Comparison of ENCODE assay signal across 27 cellular contexts in genomic region chr12:74169607-74170006, GRCh38.
"Had no signal": no experiment of that assay in that cellular context is flagged by ENCODE, and none has a peak within 500 bp of the region (broad histone marks: within the 10 kb centered on the region; RNA-seq: fewer than 3 reads in every experiment).

No MANE protein-coding gene starts in this region.

- FAIRE-seq: colon, endometrium, endothelial cell of umbilical vein had no signal

- H3K27ac ChIP-seq: colonic mucosa, coronary artery, dorsolateral prefrontal cortex, epithelial cell of prostate, esophagus muscularis mucosa, esophagus squamous epithelium, foreskin keratinocyte, gastrocnemius medialis, gastroesophageal sphincter, heart left ventricle, heart right ventricle had no signal

- ATAC-seq: effector memory CD8-positive, alpha-beta T cell; esophagus mucosa; foreskin keratinocyte; gastrocnemius medialis; gastroesophageal sphincter; heart left ventricle; heart right ventricle had no signal

- H3K27me3 ChIP-seq: colonic mucosa, dorsolateral prefrontal cortex, esophagus muscularis mucosa, esophagus squamous epithelium, foreskin keratinocyte, gastrocnemius medialis, gastroesophageal sphincter, heart left ventricle, heart right ventricle had no signal

- H3K36me3 ChIP-seq: colonic mucosa, esophagus muscularis mucosa, esophagus squamous epithelium, gastrocnemius medialis, gastroesophageal sphincter, heart left ventricle, heart right ventricle had no signal

- H3K4me1 ChIP-seq: colonic mucosa, esophagus muscularis mucosa, esophagus squamous epithelium, foreskin keratinocyte, gastrocnemius medialis, gastroesophageal sphincter, heart left ventricle, heart right ventricle had no signal

- DNase-seq: colonic mucosa; cortex of kidney; dermis blood vessel endothelial cell; dorsolateral prefrontal cortex; effector CD4-positive, alpha-beta T cell; effector CD8-positive, alpha-beta T cell; effector memory CD4-positive, alpha-beta T cell; effector memory CD8-positive, alpha-beta T cell; endodermal cell; erythroblast; esophagus squamous epithelium; foreskin fibroblast; foreskin keratinocyte; foreskin melanocyte; gastrocnemius medialis; glutamatergic neuron; head of caudate nucleus; heart left ventricle; heart right ventricle had no signal

- H3K9me3 ChIP-seq: colonic mucosa, esophagus muscularis mucosa, esophagus squamous epithelium, gastrocnemius medialis had no signal

- H3K4me3 ChIP-seq: colonic mucosa, coronary artery, dorsolateral prefrontal cortex, esophagus muscularis mucosa, esophagus squamous epithelium, gastrocnemius medialis, gastroesophageal sphincter, heart left ventricle, heart right ventricle had no signal
